ENCODE assay signal across 8 cellular contexts in the genomic region with DNA sequence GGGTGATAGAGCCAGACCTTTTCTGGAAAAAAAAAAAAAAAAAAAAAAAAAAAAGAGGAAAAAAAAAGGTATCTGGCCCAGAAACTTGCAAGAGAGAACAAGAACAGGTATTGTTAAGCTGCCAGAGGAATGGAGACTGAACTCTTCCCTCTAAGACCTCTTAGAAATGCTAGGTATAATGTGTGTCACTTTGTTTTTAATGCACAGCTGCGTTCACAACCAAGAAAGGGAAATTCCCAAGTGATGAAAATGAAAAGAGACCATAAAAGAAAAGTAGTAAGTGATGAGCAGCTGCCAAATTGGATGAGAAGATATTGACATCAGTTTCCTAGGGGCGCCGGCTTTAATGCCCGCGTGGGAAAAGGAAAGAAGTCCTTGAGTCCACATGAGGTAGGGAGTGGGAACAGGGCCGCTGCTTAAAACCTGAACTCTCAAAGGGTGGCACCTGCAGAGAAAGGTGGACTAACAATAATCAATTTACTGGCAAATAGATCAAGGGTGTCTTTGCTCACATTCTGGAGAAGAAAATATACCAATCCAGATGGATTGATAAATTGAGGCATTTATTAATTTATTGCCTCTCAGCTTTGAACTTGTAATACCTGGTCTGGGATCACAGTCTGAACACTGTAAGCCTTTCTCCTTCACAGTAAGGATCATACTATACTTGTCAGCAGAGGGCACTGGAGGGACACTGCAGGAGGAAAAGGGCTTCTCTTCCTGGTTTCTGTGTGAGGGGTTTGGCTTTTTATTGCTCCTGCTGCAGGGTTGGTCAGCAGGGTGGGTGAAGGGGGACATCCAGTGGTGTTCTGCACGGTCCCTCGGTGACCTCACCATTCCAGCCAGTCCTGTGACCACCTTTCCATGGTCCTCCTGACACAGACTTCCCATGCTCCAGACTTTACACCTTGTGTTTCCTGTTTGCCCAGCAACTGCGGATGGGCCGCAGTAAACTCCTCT.
DNase-seq lines count a peak whose midpoint lies in the region; ATAC-seq and TF ChIP-seq lines count a peak whose summit lies in the region.

No MANE protein-coding gene starts in this region.

- DNase-seq in AG08395 (ENCODE audit: low spot score) (peak; percentile 63), GM04504 (ENCODE audit: low read depth) (peak; percentile 27), NCI-H2029 treated with DMSO at 0.1 percent for 48 hours (lab: John Stamatoyannopoulos, UW) (peak; percentile 41), WERI-Rb-1 (peak; percentile 71), germinal center (ENCODE audit: low spot score) (no peak)

- WGBS in esophagus, 2 donors = 41 to 46% methylated on average over 10 of the region's 10 CpGs

- H3K27me3 ChIP-seq in WERI-Rb-1 (ENCODE audit: insufficient read depth, low read depth, severe bottlenecking) (no peaks in the 10 kb centered on the region), esophagus (ENCODE audit: control insufficient read depth in 1 of 2, insufficient read depth in 2 of 2, low read length in 2 of 2) (no peaks in the 10 kb centered on the region), muscle layer of duodenum (ENCODE audit: low read depth, low read length) (no peaks in the 10 kb centered on the region)

- H3K9me3 ChIP-seq in WERI-Rb-1 (ENCODE audit: severe bottlenecking) (peaks cover 6% of the 10 kb centered on the region), esophagus (ENCODE audit: control insufficient read depth in 2 of 2, insufficient read depth in 1 of 2, low read depth in 1 of 2, low read length in 1 of 2) (peaks cover 0 to 3% of the 10 kb centered on the region in 2 donors), muscle layer of duodenum (ENCODE audit: control insufficient read depth in 1 of 2, low read length in 2 of 2) (peaks cover 3 to 7% of the 10 kb centered on the region in 2 donors)

- no peak overlapping the region for H3K4me3 ChIP-seq in WERI-Rb-1 (ENCODE audit: low read depth, low read length)
- no peak overlapping the region for H3K4me3 ChIP-seq in esophagus (ENCODE audit: low read depth in 1 of 2, low read length in 2 of 2)
- no peak overlapping the region for H3K4me3 ChIP-seq in muscle layer of duodenum (ENCODE audit: low read depth in 1 of 2, low read length in 2 of 2)

- TF ChIP-seq CTCF in WERI-Rb-1 (IDR thresholded peaks at IDR 0.05; ENCODE audit: low read depth, low read length) = peak; percentile 79

- H3K27ac ChIP-seq in WERI-Rb-1 (no peak overlapping the region), esophagus (ENCODE audit: low read depth in 2 of 2, low read length in 1 of 2) (peak overlapping the region; percentile 36 to 56), muscle layer of duodenum (ENCODE audit: low read length) (peak overlapping the region; percentile 33)

- H3K4me1 ChIP-seq in esophagus (ENCODE audit: control insufficient read depth in 2 of 2, insufficient read depth in 2 of 2, low read length in 1 of 2) (peaks cover 2 to 3% of the 10 kb centered on the region in 2 donors), muscle layer of duodenum (ENCODE audit: control insufficient read depth in 1 of 2, insufficient read depth in 2 of 2, low read length in 2 of 2) (no peaks in the 10 kb centered on the region)

- H3K36me3 ChIP-seq in WERI-Rb-1 (no peaks in the 10 kb centered on the region), esophagus (ENCODE audit: control insufficient read depth in 2 of 2, insufficient read depth in 2 of 2, low read length in 1 of 2) (no peaks in the 10 kb centered on the region), muscle layer of duodenum (ENCODE audit: control insufficient read depth in 1 of 2, insufficient read depth in 2 of 2, low read length in 2 of 2) (no peaks in the 10 kb centered on the region)

- no peak for ATAC-seq in GM19455 (IDR thresholded peaks at IDR 0.05; ENCODE audit: unreplicated experiment)
